In genomic region chr17:21162394-21162775, GRCh38 we compare ENCODE assay signal across 18 cellular contexts. TPM values are rescaled to one million over a fixed set of nuclear protein-coding genes. Genes with fewer than 3 reads are reported as not detected.
A peak's percentile ranks its signal among the peaks of the same experiment; 100 is the strongest.
DNase-seq lines count a peak whose midpoint lies in the region; ATAC-seq, FAIRE-seq and TF ChIP-seq lines count a peak whose summit lies in the region.
"Had no signal": no experiment of that assay in that cellular context is flagged by ENCODE, and none has a peak within 500 bp of the region (broad histone marks: within the 10 kb centered on the region; RNA-seq: fewer than 3 reads in every experiment).

No MANE protein-coding gene starts in this region.

- peaks cover 7% of the 10 kb centered on the region for H3K79me2 ChIP-seq in hepatocyte

- TF ChIP-seq POLR2A in gastrocnemius medialis (IDR thresholded peaks at IDR 0.05): no peak

- H3K4me1 ChIP-seq in hepatocyte (ENCODE audit: insufficient read depth) (no peaks in the 10 kb centered on the region), gastrocnemius medialis (peaks cover 60 to 61% of the 10 kb centered on the region in 2 donors)

- TF ChIP-seq CTCF in AG04450 (IDR thresholded peaks at IDR 0.05; ENCODE audit: low read depth, low read length): no peak
- TF ChIP-seq CTCF in WTC11 (IDR thresholded peaks at IDR 0.05): no peak
- no peak for TF ChIP-seq CTCF in hepatocyte (IDR thresholded peaks at IDR 0.05; ENCODE audit: poor library complexity)
- TF ChIP-seq CTCF in gastrocnemius medialis (IDR thresholded peaks at IDR 0.05 in 4 of 5, conservative IDR thresholded peaks at IDR 0.05 in 1 of 5): no peak

- H3K27ac ChIP-seq in AG04450 (ENCODE audit: low read depth, low read length) (peak overlapping the region; percentile 73), hepatocyte (peak overlapping the region; percentile 8), gastrocnemius medialis (peak overlapping the region; percentile 92 to 98 (median 96))

- POLR2A ChIA-PET in AG04450 (lab: Yijun Ruan, JAX): no interaction called here
- POLR2A ChIA-PET in WTC11 (lab: Charles Lee): no interaction called here

- in situ Hi-C loops in gastrocnemius medialis (cut with MboI; ENCODE audit: low sequenced_read_pairs in 4 of 4): no loop called here

- H3K4me3 ChIP-seq in AG04450 (ENCODE audit: low read depth, low read length) (no peak overlapping the region), hepatocyte (no peak overlapping the region), gastrocnemius medialis (peak overlapping the region in 1 of 4 donors; percentile 2)
- H3K4me3 ChIP-seq: tibial nerve had no signal

- H3K9me2 ChIP-seq in hepatocyte (replicated peaks; ENCODE audit: insufficient read depth): no peaks in the 10 kb centered on the region

- H4K20me1 ChIP-seq in hepatocyte (ENCODE audit: insufficient read depth, poor library complexity, severe bottlenecking): no peaks in the 10 kb centered on the region

- H3K27ac Mint-ChIP-seq in WTC11: peak overlapping the region; percentile 61; the same call in 1 of the 2 replicates
- H3K27ac Mint-ChIP-seq in stimulated activated effector memory CD8-positive, alpha-beta T cell treated with anti-CD3 and anti-CD28 coated beads, Interleukin-12 subunit alpha, Interleukin-12 subunit beta, amount 100 ng/mL, for 72 hours: no peak overlapping the region
- H3K27ac Mint-ChIP-seq: progenitor cell of endocrine pancreas had no signal

- intact Hi-C loops in gastrocnemius medialis (cut with DNase I; ENCODE audit: low total_unique reads): no loop called here

- 69% methylated on average over 2 of the region's 2 CpGs for WGBS in hepatocyte (ENCODE audit: low lambda C conversion rate, missing lambda C conversion rate)

- no peak overlapping the region for H2AFZ ChIP-seq in hepatocyte

- ATAC-seq in WTC11 (no peak), gastrocnemius medialis (no peak), HG02798 (IDR thresholded peaks at IDR 0.05; ENCODE audit: poor library complexity, unreplicated experiment) (no peak)
- no peak for ATAC-seq in activated CD4-positive, CD25-positive, alpha-beta regulatory T cell treated with anti-CD3 and anti-CD28 coated beads, Interleukin-2, amount 50 U/mL, for 24 hours
- ATAC-seq in stimulated activated effector memory CD8-positive, alpha-beta T cell treated with anti-CD3 and anti-CD28 coated beads, Interleukin-12 subunit alpha, Interleukin-12 subunit beta, amount 100 ng/mL, for 72 hours: no peak

- H3K4me3 Mint-ChIP-seq in WTC11: no peak overlapping the region
- H3K4me3 Mint-ChIP-seq in stimulated activated effector memory CD8-positive, alpha-beta T cell treated with anti-CD3 and anti-CD28 coated beads, Interleukin-12 subunit alpha, Interleukin-12 subunit beta, amount 100 ng/mL, for 72 hours: no peak overlapping the region

- no peak for FAIRE-seq in RCC 7860 (lab: Jason Lieb, UNC)
- FAIRE-seq: GM18507, islet of Langerhans had no signal

- no peaks in the 10 kb centered on the region for H3K4me1 Mint-ChIP-seq in WTC11
- H3K4me1 Mint-ChIP-seq in stimulated activated effector memory CD8-positive, alpha-beta T cell treated with anti-CD3 and anti-CD28 coated beads, Interleukin-12 subunit alpha, Interleukin-12 subunit beta, amount 100 ng/mL, for 72 hours: peaks cover 19% of the 10 kb centered on the region

- H3K36me3 Mint-ChIP-seq in WTC11: no peaks in the 10 kb centered on the region
- H3K36me3 Mint-ChIP-seq in stimulated activated effector memory CD8-positive, alpha-beta T cell treated with anti-CD3 and anti-CD28 coated beads, Interleukin-12 subunit alpha, Interleukin-12 subunit beta, amount 100 ng/mL, for 72 hours: no peaks in the 10 kb centered on the region

- H3K4me2 ChIP-seq in hepatocyte: no peak overlapping the region

- CTCF ChIA-PET in AG04450 (lab: Charles Lee): no interaction called here
- CTCF ChIA-PET in WTC11 (lab: Charles Lee): interaction anchor here (1.0 kb wide), 1 partner anchor 16 kb away, joined by 3 read pairs; no protein-coding TSS in a partner anchor

- DNase-seq in AG04450 (ENCODE audit: low read depth, low spot score) (no peak), WTC11 (ENCODE audit: low spot score) (no peak), hepatocyte (ENCODE audit: low spot score) (no peak), gastrocnemius medialis (no peak), RCC 7860 (ENCODE audit: low spot score) (no peak)
- DNase-seq in stimulated activated effector memory CD8-positive, alpha-beta T cell treated with anti-CD3 and anti-CD28 coated beads, Interleukin-12 subunit alpha, Interleukin-12 subunit beta, amount 100 ng/mL, for 72 hours (ENCODE audit: low spot score in 2 of 2): no peak
- DNase-seq: activated CD8-positive, alpha-beta memory T cell treated with anti-CD3 and anti-CD28 coated beads, Interleukin-2, amount 50 U/mL, for 48 hours; activated naive CD4-positive, alpha-beta T cell; central memory CD4-positive, alpha-beta T cell; NCI-H2029 treated with DMSO at 0.1 percent for 48 hours; NCI-H526; stimulated activated CD4-positive, alpha-beta T cell treated with anti-CD3 and anti-CD28 coated beads, Interleukin-2, amount 100 ng/mL, for 24 hours had no signal

- H3K36me3 ChIP-seq in hepatocyte (replicated peaks; ENCODE audit: insufficient read depth, low read depth): no peaks in the 10 kb centered on the region
- no peaks in the 10 kb centered on the region for H3K36me3 ChIP-seq in gastrocnemius medialis
- H3K36me3 ChIP-seq: tibial nerve had no signal

- H3K27me3 Mint-ChIP-seq in WTC11 (ENCODE audit: low read depth): no peaks in the 10 kb centered on the region
- H3K27me3 Mint-ChIP-seq: progenitor cell of endocrine pancreas had no signal

- no peaks in the 10 kb centered on the region for H3K9me3 Mint-ChIP-seq in WTC11
- no peaks in the 10 kb centered on the region for H3K9me3 Mint-ChIP-seq in stimulated activated effector memory CD8-positive, alpha-beta T cell treated with anti-CD3 and anti-CD28 coated beads, Interleukin-12 subunit alpha, Interleukin-12 subunit beta, amount 100 ng/mL, for 72 hours

- H3K27me3 ChIP-seq in AG04450 (ENCODE audit: control insufficient read depth, insufficient read depth, low read length) (no peaks in the 10 kb centered on the region), hepatocyte (no peaks in the 10 kb centered on the region), gastrocnemius medialis (no peaks in the 10 kb centered on the region)
- H3K27me3 ChIP-seq: tibial nerve had no signal

- H3K9me3 ChIP-seq in AG04450 (ENCODE audit: control insufficient read depth, insufficient read depth, low read length): no peaks in the 10 kb centered on the region
- no peaks in the 10 kb centered on the region for H3K9me3 ChIP-seq in hepatocyte (ENCODE audit: low read depth)
- H3K9me3 ChIP-seq in gastrocnemius medialis: no peaks in the 10 kb centered on the region
- H3K9me3 ChIP-seq: tibial nerve had no signal

TF ChIP-seq in WTC11, 78 proteins besides CTCF, POLR2A, EP300 and RAD21:
- TF ChIP-seq NR3C1 (CRISPR knock-in tag; conservative IDR thresholded peaks at IDR 0.05; ENCODE audit: low read depth) (no peak), ZNF281 (CRISPR knock-in tag; IDR thresholded peaks at IDR 0.05) (no peak)

RNA-seq across cellular contexts. Expression of gene DHRS7B, which starts 35.6 kb away (rescaled TPM):
- 12.5 and 14.9 TPM in 2 replicates for polyA plus RNA-seq in AG04450 (2011; rRNA removed)
- 10.9 and 14.6 TPM in 2 replicates for polyA minus RNA-seq in AG04450 (2011; rRNA and poly(A)+ RNA removed)
- total RNA-seq in WTC11 (2021): 13.5 to 16.6 TPM (median 15.6 TPM) in 3 replicates
- total RNA-seq in hepatocyte: 34.6 and 36.7 TPM in 2 replicates
- 46.2 and 55.6 TPM in 2 replicates for polyA plus RNA-seq in hepatocyte
- 10 to 100 TPM; 35.7 to 73.2 (median 43.2) TPM for total RNA-seq in gastrocnemius medialis

RNA-seq across cellular contexts. Expression of gene TMEM11, which starts 51.6 kb away (rescaled TPM):
- 27.5 and 33.9 TPM in 2 replicates for polyA plus RNA-seq in AG04450 (2011; rRNA removed)
- 31.3 and 37.8 TPM in 2 replicates for polyA minus RNA-seq in AG04450 (2011; rRNA and poly(A)+ RNA removed)
- 32.9 to 37.0 TPM (median 33.9 TPM) in 3 replicates for total RNA-seq in WTC11 (2021)
- total RNA-seq in hepatocyte: 18.4 and 21.6 TPM in 2 replicates
- 55.4 and 78.1 TPM in 2 replicates for polyA plus RNA-seq in hepatocyte
- total RNA-seq in gastrocnemius medialis: 100 to 1,000 TPM in 2 of 4 donors, 10 to 100 TPM in 2; 70.6 to 131 (median 90.9) TPM

Comparison
In these comparisons a context has a peak if more than half of its experiments do, and no peak if none do; other contexts are left out.
1. H3K27ac ChIP-seq: peak in every context shown above with its lines; median percentile 96 in gastrocnemius medialis; 73 in AG04450; 8 in hepatocyte.